ENCODE assay signal across 8 cellular contexts in the genomic region with DNA sequence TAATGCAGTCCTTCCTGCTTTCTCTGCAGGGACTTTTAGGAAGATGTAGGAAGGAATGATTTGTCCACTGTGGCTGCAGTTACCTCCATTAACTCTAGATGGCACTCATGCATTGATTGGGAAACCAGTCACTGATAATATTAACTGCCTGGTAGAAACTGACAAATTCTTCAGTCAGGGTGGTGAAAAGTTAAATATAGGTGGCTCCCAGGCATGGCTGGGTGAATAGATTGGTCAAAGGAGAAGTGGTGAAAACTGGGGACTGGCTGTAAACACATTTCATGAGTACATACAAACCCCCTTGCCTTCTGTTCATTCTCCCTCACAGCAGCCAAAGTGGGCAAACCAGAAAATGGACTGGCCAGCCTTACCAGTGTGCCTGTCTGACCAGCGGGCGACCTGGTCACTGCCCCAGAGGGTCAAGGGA.
DNase-seq lines count a peak whose midpoint lies in the region; ATAC-seq and TF ChIP-seq lines count a peak whose summit lies in the region.

No MANE protein-coding gene starts in this region.

- DNase-seq in AG09319 (ENCODE audit: extremely low read depth, low read depth): peak; percentile 37
- peak; percentile 60 for DNase-seq in H4 (ENCODE audit: low spot score)
- DNase-seq in NCI-H526 (lab: John Stamatoyannopoulos, UW): peak; percentile 21 to 80
- DNase-seq in caudate nucleus (lab: John Stamatoyannopoulos, UW): peak in 15 of 61 donors; percentile 6 to 76 (median 25)
- peak; percentile 87 for DNase-seq in left kidney (ENCODE audit: low read depth, low spot score)
- DNase-seq in vagina (ENCODE audit: extremely low spot score in 2 of 2): no peak
- DNase-seq in activated CD4-positive, alpha-beta T cell treated with anti-CD3 and anti-CD28 coated beads for 1 hour: no peak

- intact Hi-C loops in vagina (cut with DNase I): loop anchor here (10.0 kb wide), 1 partner anchor 356 kb away; no protein-coding TSS in a partner anchor

- no peaks in the 10 kb centered on the region for H3K36me3 ChIP-seq in vagina

- no peak overlapping the region for H3K4me3 ChIP-seq in vagina

- peak overlapping the region; percentile 32 for H3K27ac ChIP-seq in caudate nucleus (ENCODE audit: low read depth, low read length)
- H3K27ac ChIP-seq in vagina: peak overlapping the region; percentile 51

- no peaks in the 10 kb centered on the region for H3K27me3 ChIP-seq in vagina

- no peak for ATAC-seq in GM21390 (IDR thresholded peaks at IDR 0.05; ENCODE audit: unreplicated experiment)

- peaks cover 25% of the 10 kb centered on the region for H3K4me1 ChIP-seq in vagina

- H3K9me3 ChIP-seq in vagina: no peaks in the 10 kb centered on the region

- no peak for TF ChIP-seq POLR2A in vagina (IDR thresholded peaks at IDR 0.05)

- TF ChIP-seq CTCF in AG09319 (IDR thresholded peaks at IDR 0.05; ENCODE audit: low read depth, low read length) (peak; percentile 93), vagina (IDR thresholded peaks at IDR 0.05) (peak; percentile 72 to 86 (median 81))

Comparison
In these comparisons a context has a peak if more than half of its experiments do, and no peak if none do; other contexts are left out.
1. DNase-seq: peak in AG09319 (single experiment), H4 (single experiment), NCI-H526 (2 of 2) and left kidney (single experiment); none in vagina (0 of 2) and activated CD4-positive, alpha-beta T cell treated with anti-CD3 and anti-CD28 coated beads for 1 hour (single experiment).